ENCODE assay signal across 26 cellular contexts in the genomic region with DNA sequence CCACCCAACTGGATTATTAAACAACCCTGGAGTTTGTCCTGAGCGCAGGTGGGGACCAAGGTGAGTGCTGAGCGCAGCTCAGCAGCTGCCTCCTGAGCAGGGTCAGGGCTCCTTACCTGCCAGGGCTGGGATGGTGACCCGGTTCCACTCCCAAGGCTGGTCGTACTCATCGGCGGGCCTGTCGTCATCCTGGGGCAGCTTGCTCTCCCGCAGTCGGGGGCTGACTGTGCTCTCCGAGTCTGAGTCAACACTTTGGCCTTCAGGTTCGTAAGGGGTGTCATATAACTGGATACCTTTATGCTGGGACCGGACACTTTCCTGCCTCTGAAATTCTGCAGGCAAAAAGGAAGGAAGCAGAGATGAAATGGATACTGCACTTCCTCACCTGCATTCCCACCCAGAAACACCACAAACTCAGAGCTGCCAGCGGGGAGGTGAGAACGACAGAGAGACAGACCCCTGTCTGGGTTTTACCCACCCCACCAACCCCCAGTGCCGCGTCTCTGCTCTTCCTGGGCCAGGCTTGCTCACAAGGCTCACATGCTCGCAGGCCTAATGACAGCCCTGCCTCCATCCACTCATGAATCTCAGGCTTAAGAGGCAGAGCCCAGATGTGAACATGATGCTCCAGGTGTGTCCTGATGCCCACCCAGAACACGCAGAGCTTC.
A peak's percentile ranks its signal among the peaks of the same experiment; 100 is the strongest.
DNase-seq lines count a peak whose midpoint lies in the region; ATAC-seq and TF ChIP-seq lines count a peak whose summit lies in the region.
"Had no signal": no experiment of that assay in that cellular context is flagged by ENCODE, and none has a peak within 500 bp of the region (broad histone marks: within the 10 kb centered on the region; RNA-seq: fewer than 3 reads in every experiment).

No MANE protein-coding gene starts in this region.

- peaks cover 32% of the 10 kb centered on the region for H3K4me1 Mint-ChIP-seq in progenitor cell of endocrine pancreas (ENCODE audit: low read depth)
- H3K4me1 Mint-ChIP-seq: activated naive CD4-positive, alpha-beta T cell treated with anti-CD3 and anti-CD28 coated beads, Interleukin-2, amount 10 ng/mL, durations not matched to agents 7 days and 5 days; T-helper 17 cell had no signal

- TF ChIP-seq CTCF in progenitor cell of endocrine pancreas (IDR thresholded peaks at IDR 0.05; ENCODE audit: unreplicated experiment) = no peak

- H3K9me2 ChIP-seq in GM23248 (ENCODE audit: insufficient read depth) = no peaks in the 10 kb centered on the region

- H3K4me2 ChIP-seq in GM23248 (ENCODE audit: unreplicated experiment) = no peak overlapping the region

- in situ Hi-C loops in GM23248 (cut with MboI) = no loop called here

- no peak for ATAC-seq in GM21717 (IDR thresholded peaks at IDR 0.05; ENCODE audit: unreplicated experiment)
- ATAC-seq in GM19023 (IDR thresholded peaks at IDR 0.05; ENCODE audit: unreplicated experiment) = no peak
- ATAC-seq: body of pancreas, esophagus mucosa, T-helper 17 cell had no signal

- H3K9ac ChIP-seq in GM23248 (no peak overlapping the region), adipocyte (ENCODE audit: low read length) (no peak overlapping the region)

- no peaks in the 10 kb centered on the region for H3K9me3 Mint-ChIP-seq in progenitor cell of endocrine pancreas (ENCODE audit: low read depth)
- H3K9me3 Mint-ChIP-seq: activated CD4-positive, alpha-beta memory T cell treated with anti-CD3 and anti-CD28 coated beads for 36 hours; activated naive CD4-positive, alpha-beta T cell treated with anti-CD3 and anti-CD28 coated beads, Interleukin-2, amount 10 ng/mL, durations not matched to agents 7 days and 5 days; activated T-cell treated with anti-CD3 and anti-CD28 coated beads, Interleukin-2, amount 50 U/mL, for 24 hours; mesothelial cell of epicardium; stimulated activated naive CD8-positive, alpha-beta T cell treated with anti-CD3 and anti-CD28 coated beads, Interleukin-15, Interleukin-2, amounts not matched to agents 100 ng/mL and 50 ng/mL, for 24 hours had no signal

- H3K27ac Mint-ChIP-seq in progenitor cell of endocrine pancreas = peak overlapping the region; percentile 88
- H3K27ac Mint-ChIP-seq: activated CD4-positive, alpha-beta memory T cell treated with anti-CD3 and anti-CD28 coated beads for 36 hours; activated naive CD4-positive, alpha-beta T cell treated with anti-CD3 and anti-CD28 coated beads, Interleukin-2, amount 10 ng/mL, durations not matched to agents 7 days and 5 days; activated T-cell treated with anti-CD3 and anti-CD28 coated beads, Interleukin-2, amount 50 U/mL, for 24 hours; stimulated activated naive CD8-positive, alpha-beta T cell treated with anti-CD3 and anti-CD28 coated beads, Interleukin-15, Interleukin-2, amounts not matched to agents 100 ng/mL and 50 ng/mL, for 24 hours; T-helper 17 cell had no signal

- 69 to 79% methylated on average over 18 of the region's 18 CpGs for WGBS in GM23248 (ENCODE audit: low coverage in 1 of 2, low lambda C conversion rate in 2 of 2, missing lambda C conversion rate in 2 of 2), 2 experiments

- H3K4me3 ChIP-seq in GM23248 (no peak overlapping the region), adipocyte (ENCODE audit: low read length) (no peak overlapping the region)
- H3K4me3 ChIP-seq: body of pancreas, right atrium auricular region, uterus had no signal

- H3K4me1 ChIP-seq in GM23248 (ENCODE audit: insufficient read depth) = peaks cover 42% of the 10 kb centered on the region
- peaks cover 18% of the 10 kb centered on the region for H3K4me1 ChIP-seq in adipocyte (ENCODE audit: control insufficient read depth, insufficient read depth, low read length)
- H3K4me1 ChIP-seq: uterus had no signal

- no peak overlapping the region for H3K4me3 Mint-ChIP-seq in progenitor cell of endocrine pancreas (ENCODE audit: low read depth)
- H3K4me3 Mint-ChIP-seq: activated CD4-positive, alpha-beta memory T cell treated with anti-CD3 and anti-CD28 coated beads for 36 hours; activated naive CD4-positive, alpha-beta T cell treated with anti-CD3 and anti-CD28 coated beads, Interleukin-2, amount 10 ng/mL, durations not matched to agents 7 days and 5 days; activated T-cell treated with anti-CD3 and anti-CD28 coated beads, Interleukin-2, amount 50 U/mL, for 24 hours; mesothelial cell of epicardium; stimulated activated naive CD8-positive, alpha-beta T cell treated with anti-CD3 and anti-CD28 coated beads, Interleukin-15, Interleukin-2, amounts not matched to agents 100 ng/mL and 50 ng/mL, for 24 hours; T-helper 17 cell had no signal

- peak overlapping the region; percentile 34; the same call in 1 of the 2 replicates for H3K27ac ChIP-seq in GM23248
- H3K27ac ChIP-seq: body of pancreas, right atrium auricular region, uterus, WERI-Rb-1 had no signal

- H3K79me2 ChIP-seq in GM23248 (ENCODE audit: insufficient read depth) = peaks cover 40% of the 10 kb centered on the region

- no peak overlapping the region for H2AFZ ChIP-seq in GM23248

- no peaks in the 10 kb centered on the region for H3K27me3 ChIP-seq in GM23248 (replicated peaks; ENCODE audit: insufficient read depth)
- no peaks in the 10 kb centered on the region for H3K27me3 ChIP-seq in adipocyte (replicated peaks; ENCODE audit: control insufficient read depth, insufficient read depth, low read length)
- H3K27me3 ChIP-seq: body of pancreas, right atrium auricular region, uterus had no signal

- peak; percentile 79 for DNase-seq in GM23248
- DNase-seq in adipocyte (ENCODE audit: low read depth) = peak; percentile 48
- peak; percentile 89 for DNase-seq in islet precursor cell
- DNase-seq in progenitor cell of endocrine pancreas (ENCODE audit: low spot score, unreplicated experiment) = no peak
- no peak for DNase-seq in activated effector memory CD4-positive, alpha-beta T cell treated with Interleukin-2 at 50 U/mL for 16 hours
- DNase-seq in occipital lobe (lab: John Stamatoyannopoulos, UW) = no peak
- DNase-seq: activated CD4-positive, alpha-beta memory T cell treated with anti-CD3 and anti-CD28 coated beads for 36 hours; activated naive CD4-positive, alpha-beta T cell treated with anti-CD3 and anti-CD28 coated beads, Interleukin-2, amount 10 ng/mL, durations not matched to agents 7 days and 5 days; activated T-cell treated with anti-CD3 and anti-CD28 coated beads, Interleukin-2, amount 50 U/mL, for 24 hours; HCEC 1CT; KG1; NCI-H1092; NCI-H2029 treated with DMSO at 0.1 percent for 48 hours; NCI-H524 treated with DMSO at 0.1 percent for 48 hours; SHP77 treated with DMSO at 0.1 percent for 48 hours; stimulated activated CD4-positive, alpha-beta T cell treated with anti-CD3 and anti-CD28 coated beads, Interleukin-1b, Interleukin-23, amount 100 ng/mL, for 48 hours; T-helper 17 cell; uterus; WERI-Rb-1 had no signal

- H3F3A ChIP-seq in GM23248 (ENCODE audit: insufficient read depth) = peaks cover 16% of the 10 kb centered on the region

- H3K36me3 ChIP-seq in GM23248 (ENCODE audit: low read depth) = no peaks in the 10 kb centered on the region
- peaks cover 3% of the 10 kb centered on the region for H3K36me3 ChIP-seq in adipocyte (ENCODE audit: control insufficient read depth, insufficient read depth, low read length, severe bottlenecking)
- H3K36me3 ChIP-seq: uterus had no signal

- no peaks in the 10 kb centered on the region for H3K9me3 ChIP-seq in GM23248 (ENCODE audit: low read depth)
- H3K9me3 ChIP-seq in adipocyte (ENCODE audit: control insufficient read depth, low read length) = no peaks in the 10 kb centered on the region
- H3K9me3 ChIP-seq: body of pancreas, right atrium auricular region, uterus had no signal

- H4K20me1 ChIP-seq in GM23248 (ENCODE audit: insufficient read depth) = no peaks in the 10 kb centered on the region

- H3K36me3 Mint-ChIP-seq in progenitor cell of endocrine pancreas (ENCODE audit: insufficient read depth) = peaks cover 12% of the 10 kb centered on the region
- H3K36me3 Mint-ChIP-seq: activated CD4-positive, alpha-beta memory T cell treated with anti-CD3 and anti-CD28 coated beads for 36 hours; activated naive CD4-positive, alpha-beta T cell treated with anti-CD3 and anti-CD28 coated beads, Interleukin-2, amount 10 ng/mL, durations not matched to agents 7 days and 5 days had no signal

- H3K27me3 Mint-ChIP-seq in progenitor cell of endocrine pancreas = no peaks in the 10 kb centered on the region
- H3K27me3 Mint-ChIP-seq: activated CD4-positive, alpha-beta memory T cell treated with anti-CD3 and anti-CD28 coated beads for 36 hours; stimulated activated naive CD8-positive, alpha-beta T cell treated with anti-CD3 and anti-CD28 coated beads, Interleukin-15, Interleukin-2, amounts not matched to agents 100 ng/mL and 50 ng/mL, for 24 hours had no signal

Comparison
In these comparisons a context has a peak if more than half of its experiments do, and no peak if none do; other contexts are left out.
1. DNase-seq: peak in GM23248 (single experiment), adipocyte (single experiment) and islet precursor cell (single experiment); none in progenitor cell of endocrine pancreas (single experiment), activated effector memory CD4-positive, alpha-beta T cell treated with Interleukin-2 at 50 U/mL for 16 hours (single experiment) and occipital lobe (single experiment).